ENCODE assay signal across 1 cellular context in genomic region chr16:10453159-10453510, GRCh38.
TF ChIP-seq lines count a peak whose summit lies in the region.

No MANE protein-coding gene starts in this region.

TF ChIP-seq in HepG2, 621 proteins besides CTCF, POLR2A, EP300 and RAD21 (continued from another document):
- 0 out of 2 replicates have a peak, but pooled peaks have one; percentile 15 for TF ChIP-seq ZNF318 (CRISPR knock-in tag; IDR thresholded peaks at IDR 0.05)
- 0 out of 2 replicates have a peak, but pooled peaks have one; percentile 56 for TF ChIP-seq TMF1 (CRISPR knock-in tag; IDR thresholded peaks at IDR 0.05; ENCODE audit: low read depth)
- TF ChIP-seq HMGXB4 (CRISPR knock-in tag; IDR thresholded peaks at IDR 0.05; ENCODE audit: borderline replicate concordance in 1 of 2, low read depth in 1 of 2): peak in 1 of 2 experiments; percentile 3; a peak in 1 of 4 replicates
- TF ChIP-seq SP2 (CRISPR knock-in tag; IDR thresholded peaks at IDR 0.05): peak; percentile 6; the same call in 1 of the 2 replicates
- TF ChIP-seq HNF1A (IDR thresholded peaks at IDR 0.05; ENCODE audit: low read depth): no peak
- TF ChIP-seq HNF1A (CRISPR knock-in tag; IDR thresholded peaks at IDR 0.05; ENCODE audit: borderline replicate concordance): 0 out of 2 replicates have a peak, but pooled peaks have one; percentile 6
- 0 out of 2 replicates have a peak, but pooled peaks have one; percentile 78 for TF ChIP-seq THAP7 (CRISPR knock-in tag; IDR thresholded peaks at IDR 0.05)
